In genomic region chr3:196471551-196471950, GRCh38 we compare ENCODE assay signal across 1 cellular context.
TF ChIP-seq lines count a peak whose summit lies in the region.

No MANE protein-coding gene starts in this region.

TF ChIP-seq in GM12878, 131 proteins besides CTCF, POLR2A, EP300 and RAD21:
- no peak for TF ChIP-seq CREM (IDR thresholded peaks at IDR 0.05; ENCODE audit: low read depth)
- no peak for TF ChIP-seq FOXM1 (IDR thresholded peaks at IDR 0.05; ENCODE audit: low read depth, low read length)
- peak; percentile 58 for TF ChIP-seq POLR2AphosphoS5 (IDR thresholded peaks at IDR 0.05; ENCODE audit: low read length)
- no peak for TF ChIP-seq TCF12 (IDR thresholded peaks at IDR 0.05; ENCODE audit: low read depth, low read length)
- no peak for TF ChIP-seq KLF5 (IDR thresholded peaks at IDR 0.05; ENCODE audit: partially characterized antibody)
- TF ChIP-seq EED (IDR thresholded peaks at IDR 0.05; ENCODE audit: low read depth) = no peak
TF ChIP-seq in GM12878: peak in this region for 1.
